In the genomic region with DNA sequence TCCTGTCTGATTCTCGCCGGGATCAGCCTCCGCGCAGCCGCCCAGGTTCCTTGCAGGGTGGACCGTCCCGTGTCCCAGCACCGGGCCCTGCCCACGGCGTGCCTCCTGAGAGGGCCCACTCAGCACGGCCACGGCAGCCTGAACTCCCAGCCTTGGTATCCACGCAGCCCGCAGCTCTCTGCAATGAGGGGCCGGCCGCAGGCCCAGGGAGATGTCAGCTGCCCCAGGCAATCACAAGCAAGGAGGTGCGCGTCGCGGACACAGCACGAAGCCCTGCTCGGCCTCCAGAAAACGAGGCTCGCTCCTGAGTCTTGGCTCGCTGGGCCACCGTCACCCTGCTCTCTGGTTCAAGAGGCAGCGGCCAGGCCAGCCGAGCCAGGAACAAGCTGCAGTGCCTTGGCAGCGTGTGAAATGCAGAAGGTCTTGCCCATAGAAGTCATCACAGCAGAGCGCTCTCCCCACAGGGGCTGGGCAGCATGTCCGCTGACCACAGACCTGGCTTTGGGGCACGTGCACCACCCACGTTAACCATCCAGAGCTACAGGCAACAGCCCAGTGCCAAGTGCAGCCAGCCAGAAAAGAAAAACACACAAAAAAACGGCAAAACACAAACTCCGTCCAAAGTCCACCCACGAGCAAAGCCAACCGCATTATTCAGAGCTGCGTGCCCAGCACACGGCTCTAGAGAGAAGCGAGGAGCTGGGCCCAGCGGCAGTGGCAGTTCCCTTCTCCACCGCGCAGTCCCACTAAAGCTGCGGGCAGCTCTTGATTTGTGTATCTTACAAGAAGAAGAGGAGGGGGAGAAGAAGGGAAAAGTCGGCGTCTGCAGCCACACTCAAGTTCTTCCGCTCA, we compare ENCODE assay signal across 20 cellular contexts. TPM values are rescaled to one million over a fixed set of nuclear protein-coding genes. Genes with fewer than 3 reads are reported as not detected.
DNase-seq lines count a peak whose midpoint lies in the region; ATAC-seq and TF ChIP-seq lines count a peak whose summit lies in the region.
"Had no signal": no experiment of that assay in that cellular context is flagged by ENCODE, and none has a peak within 500 bp of the region (broad histone marks: within the 10 kb centered on the region; RNA-seq: fewer than 3 reads in every experiment).

No MANE protein-coding gene starts in this region.

- TF ChIP-seq CTCF in nephron (IDR thresholded peaks at IDR 0.05; ENCODE audit: unreplicated experiment in 3 of 3) (no peak), type B pancreatic cell (conservative IDR thresholded peaks at IDR 0.05) (no peak)

- DNase-seq in Right ventricle myocardium inferior (ENCODE audit: missing footprints): peak; percentile 56
- DNase-seq in left ventricle myocardium superior: no peak
- DNase-seq in effector memory CD8-positive, alpha-beta T cell: no peak
- DNase-seq in type B pancreatic cell (ENCODE audit: extremely low spot score, unreplicated experiment): no peak
- DNase-seq in NOMO-1 (lab: John Stamatoyannopoulos, UW; ENCODE audit: unreplicated experiment in 2 of 2): no peak
- DNase-seq in activated CD8-positive, alpha-beta memory T cell treated with anti-CD3 and anti-CD28 coated beads for 24 hours: no peak
- no peak for DNase-seq in NCI-H1694 (lab: John Stamatoyannopoulos, UW)
- DNase-seq: activated CD4-positive, alpha-beta T cell treated with anti-CD3 and anti-CD28 coated beads for 1 hour; activated CD8-positive, alpha-beta memory T cell treated with anti-CD3 and anti-CD28 coated beads, Interleukin-2, amount 50 U/mL, for 48 hours; activated naive CD4-positive, alpha-beta T cell treated with anti-CD3 and anti-CD28 coated beads, Interleukin-2, amount 10 ng/mL, durations not matched to agents 7 days and 5 days; effector CD8-positive, alpha-beta T cell; foreskin fibroblast; Kasumi-1; naive thymus-derived CD8-positive, alpha-beta T cell; NCI-H226; SIG-M5; sigmoid colon had no signal

- peaks cover 9 to 11% of the 10 kb centered on the region in 2 donors for H3K4me1 Mint-ChIP-seq in effector memory CD8-positive, alpha-beta T cell (ENCODE audit: low read depth in 2 of 2)
- H3K4me1 Mint-ChIP-seq in nephron (peaks cover 62% of the 10 kb centered on the region), type B pancreatic cell (ENCODE audit: unreplicated experiment) (peaks cover 37% of the 10 kb centered on the region)

- ATAC-seq in Right ventricle myocardium inferior (no peak), left ventricle myocardium superior (no peak)
- no peak for ATAC-seq in effector memory CD8-positive, alpha-beta T cell (replicated peaks)
- ATAC-seq: A549; naive thymus-derived CD8-positive, alpha-beta T cell had no signal

- no peaks in the 10 kb centered on the region for H3K27me3 Mint-ChIP-seq in effector memory CD8-positive, alpha-beta T cell
- H3K27me3 Mint-ChIP-seq in nephron (ENCODE audit: low read depth): peaks cover 4% of the 10 kb centered on the region
- H3K27me3 Mint-ChIP-seq in type B pancreatic cell: no peaks in the 10 kb centered on the region
- H3K27me3 Mint-ChIP-seq: activated naive CD4-positive, alpha-beta T cell treated with anti-CD3 and anti-CD28 coated beads, Interleukin-2, amount 10 ng/mL, durations not matched to agents 7 days and 5 days; naive thymus-derived CD8-positive, alpha-beta T cell had no signal

- no peaks in the 10 kb centered on the region for H3K9me3 Mint-ChIP-seq in effector memory CD8-positive, alpha-beta T cell
- H3K9me3 Mint-ChIP-seq in nephron (no peaks in the 10 kb centered on the region), type B pancreatic cell (peaks cover 7% of the 10 kb centered on the region)
- H3K9me3 Mint-ChIP-seq: activated naive CD4-positive, alpha-beta T cell treated with anti-CD3 and anti-CD28 coated beads, Interleukin-2, amount 10 ng/mL, durations not matched to agents 7 days and 5 days; T-helper 2 cell treated with Interferon-gamma antibody and Interleukin-4, amounts not matched to agents 5 μg/mL and 100 μg/mL, for 36 hours had no signal

- H3K4me3 Mint-ChIP-seq in effector memory CD8-positive, alpha-beta T cell: peak overlapping the region; percentile 59 to 79
- H3K4me3 Mint-ChIP-seq in nephron: peak overlapping the region in 2 of 3 experiments; percentile 8 to 51
- no peak overlapping the region for H3K4me3 Mint-ChIP-seq in type B pancreatic cell
- H3K4me3 Mint-ChIP-seq: activated naive CD4-positive, alpha-beta T cell treated with anti-CD3 and anti-CD28 coated beads, Interleukin-2, amount 10 ng/mL, durations not matched to agents 7 days and 5 days; naive thymus-derived CD8-positive, alpha-beta T cell; T-helper 2 cell treated with Interferon-gamma antibody and Interleukin-4, amounts not matched to agents 5 μg/mL and 100 μg/mL, for 36 hours had no signal

- intact Hi-C loops in Right ventricle myocardium inferior (cut with DNase I): no loop called here
- intact Hi-C loops in left ventricle myocardium superior (cut with micrococcal nuclease): no loop called here

- peak overlapping the region in 1 of 2 donors; percentile 53 for H3K27ac Mint-ChIP-seq in effector memory CD8-positive, alpha-beta T cell
- H3K27ac Mint-ChIP-seq in nephron: peak overlapping the region; percentile 93
- H3K27ac Mint-ChIP-seq in type B pancreatic cell: peak overlapping the region; percentile 79
- H3K27ac Mint-ChIP-seq: activated naive CD4-positive, alpha-beta T cell treated with anti-CD3 and anti-CD28 coated beads, Interleukin-2, amount 10 ng/mL, durations not matched to agents 7 days and 5 days; T-helper 2 cell treated with Interferon-gamma antibody and Interleukin-4, amounts not matched to agents 5 μg/mL and 100 μg/mL, for 36 hours had no signal

- H3K36me3 Mint-ChIP-seq in effector memory CD8-positive, alpha-beta T cell (ENCODE audit: insufficient read depth): no peaks in the 10 kb centered on the region
- H3K36me3 Mint-ChIP-seq in nephron (ENCODE audit: low read depth): peaks cover 19% of the 10 kb centered on the region
- H3K36me3 Mint-ChIP-seq in type B pancreatic cell: peaks cover 14% of the 10 kb centered on the region
- H3K36me3 Mint-ChIP-seq: activated naive CD4-positive, alpha-beta T cell treated with anti-CD3 and anti-CD28 coated beads, Interleukin-2, amount 10 ng/mL, durations not matched to agents 7 days and 5 days had no signal

RNA-seq across cellular contexts. Expression of a gene that starts 13.9 kb away (rescaled TPM):
- total RNA-seq in Right ventricle myocardium inferior (3.6 TPM), left ventricle myocardium superior (2.8 TPM), type B pancreatic cell (ENCODE audit: low replicate concordance) (2.5 and 5.0 TPM in 2 replicates)

RNA-seq across cellular contexts. Expression of a gene that starts 57.5 kb away (rescaled TPM):
- total RNA-seq in Right ventricle myocardium inferior: 30.6 TPM
- 41.5 TPM for total RNA-seq in left ventricle myocardium superior
- total RNA-seq in type B pancreatic cell (ENCODE audit: low replicate concordance): 1.2 TPM in 2 replicates

RNA-seq across cellular contexts. Expression of a gene that starts 58.2 kb away (rescaled TPM):
- total RNA-seq in Right ventricle myocardium inferior (5.9 TPM), left ventricle myocardium superior (5.9 TPM), type B pancreatic cell (ENCODE audit: low replicate concordance) (16.1 and 19.4 TPM in 2 replicates)

Comparison
In these comparisons a context has a peak if more than half of its experiments do, and no peak if none do; other contexts are left out.
1. RNA of a gene that starts 57.5 kb away (total RNA-seq): 41.5 TPM in left ventricle myocardium superior (single experiment) and 30.6 TPM in Right ventricle myocardium inferior (single experiment); 1.2 TPM in type B pancreatic cell; every median in the first group is over 10 times any median in the second.